In the genomic region with DNA sequence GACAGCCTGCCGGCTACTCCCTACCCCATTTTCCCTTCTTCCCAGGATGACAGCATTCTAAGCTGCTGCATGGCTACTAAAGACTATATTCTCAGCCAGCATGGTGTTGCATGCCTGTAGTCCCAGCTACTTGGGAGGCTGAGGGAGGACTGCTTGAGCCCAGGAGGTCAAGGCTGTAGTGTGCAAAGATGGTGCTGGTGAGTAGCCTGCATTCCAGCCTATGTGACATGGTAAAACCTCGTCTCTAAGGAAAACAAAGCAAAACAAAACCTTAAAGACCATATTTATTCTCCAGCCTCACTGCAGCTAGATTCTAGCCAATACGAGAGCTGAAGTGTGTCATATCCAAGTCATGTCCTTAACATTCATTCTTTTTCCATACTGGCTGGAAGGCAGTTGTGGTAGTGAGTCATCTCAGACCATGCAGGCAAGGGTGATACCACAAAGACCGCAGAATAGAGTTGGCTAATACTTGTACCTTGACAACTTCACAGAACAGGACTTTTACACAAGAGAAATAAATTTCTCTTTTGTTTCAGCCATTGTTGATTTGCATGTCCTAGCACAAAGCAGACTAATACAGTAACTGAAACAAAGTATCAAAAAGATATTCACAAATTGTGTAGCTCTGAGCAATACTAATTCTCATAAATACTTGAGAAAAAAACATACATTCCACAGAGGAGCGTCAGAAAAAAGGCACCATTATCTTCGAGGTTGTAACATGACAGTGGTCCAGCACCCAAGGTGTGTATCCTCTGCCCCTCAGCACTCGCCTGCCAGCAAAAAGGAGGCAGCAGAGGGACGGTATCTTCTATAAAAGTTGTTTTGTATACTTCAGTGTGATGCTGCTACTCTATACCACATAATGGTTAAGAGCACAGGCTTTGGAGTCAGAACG, we compare ENCODE assay signal across 1 cellular context.
TF ChIP-seq lines count a peak whose summit lies in the region.

No MANE protein-coding gene starts in this region.

TF ChIP-seq in endothelial cell of umbilical vein, 7 proteins besides CTCF, POLR2A, EP300 and RAD21:
- TF ChIP-seq MYC (IDR thresholded peaks at IDR 0.05; ENCODE audit: low read depth, low read length): no peak
- TF ChIP-seq JUN (IDR thresholded peaks at IDR 0.05; ENCODE audit: borderline replicate concordance, insufficient read depth, insufficient read length, low read depth): peak; percentile 95
- no peak for TF ChIP-seq MAX (IDR thresholded peaks at IDR 0.05; ENCODE audit: insufficient read depth, insufficient read length)
- TF ChIP-seq FOS (IDR thresholded peaks at IDR 0.05; ENCODE audit: borderline replicate concordance, insufficient read depth, low read length): peak; percentile 96
- TF ChIP-seq EZH2 (IDR thresholded peaks at IDR 0.05; ENCODE audit: borderline replicate concordance, low read depth, low read length, severe bottlenecking): no peak
- TF ChIP-seq POLR2AphosphoS5 (IDR thresholded peaks at IDR 0.05; ENCODE audit: insufficient read depth, low read depth, low read length): peak; percentile 75
- no peak for TF ChIP-seq GATA2 (IDR thresholded peaks at IDR 0.05; ENCODE audit: insufficient read depth, insufficient read length, low read depth, low read length)
